Comparison of ENCODE assay signal across 2 cellular contexts in genomic region chr21:41520560-41521442, GRCh38.
A peak's percentile ranks its signal among the peaks of the same experiment; 100 is the strongest.
TF ChIP-seq lines count a peak whose summit lies in the region.

No MANE protein-coding gene starts in this region.

TF ChIP-seq in HEK293, 187 proteins besides CTCF, POLR2A, EP300 and RAD21 (continued from another document):
- TF ChIP-seq REPIN1 (tag by site-specific recombination; IDR thresholded peaks at IDR 0.05; ENCODE audit: low read depth), result no peak
- no peak for TF ChIP-seq ZFP69B (tag by site-specific recombination; IDR thresholded peaks at IDR 0.05)
- TF ChIP-seq ZNF585B (tag by site-specific recombination; IDR thresholded peaks at IDR 0.05), result peak; percentile 7; the same call in 1 of the 2 replicates
TF ChIP-seq in HEK293: peak in this region for 1.

TF ChIP-seq in GM12878, 131 proteins besides CTCF, POLR2A, EP300 and RAD21:
- TF ChIP-seq WRNIP1 (IDR thresholded peaks at IDR 0.05; ENCODE audit: borderline replicate concordance, low read depth, low read length) (no peak), KLF5 (IDR thresholded peaks at IDR 0.05; ENCODE audit: partially characterized antibody) (no peak), LARP7 (IDR thresholded peaks at IDR 0.05) (no peak), ATF7 (IDR thresholded peaks at IDR 0.05; ENCODE audit: low read depth) (no peak), MAX (IDR thresholded peaks at IDR 0.05; ENCODE audit: low read depth, low read length) (no peak), ATF3 (IDR thresholded peaks at IDR 0.05; ENCODE audit: borderline replicate concordance, extremely low read depth, low read depth, low read length) (no peak), SRF (IDR thresholded peaks at IDR 0.05; ENCODE audit: low read depth in 2 of 2, low read length in 2 of 2) (no peak), PRDM15 (CRISPR knock-in tag; IDR thresholded peaks at IDR 0.05) (no peak), TCF7 (IDR thresholded peaks at IDR 0.05; ENCODE audit: borderline replicate concordance) (no peak), MEF2B (IDR thresholded peaks at IDR 0.05; ENCODE audit: partially characterized antibody, poor library complexity, severe bottlenecking) (no peak), ZBTB40 (IDR thresholded peaks at IDR 0.05; ENCODE audit: borderline replicate concordance) (no peak), ZNF217 (IDR thresholded peaks at IDR 0.05) (no peak), SKIL (IDR thresholded peaks at IDR 0.05; ENCODE audit: low read depth, poor library complexity, severe bottlenecking) (no peak), CHD2 (IDR thresholded peaks at IDR 0.05; ENCODE audit: borderline replicate concordance, low read depth, low read length) (no peak), SIN3A (IDR thresholded peaks at IDR 0.05; ENCODE audit: low read depth, low read length) (no peak), GATAD2B (conservative IDR thresholded peaks at IDR 0.05; ENCODE audit: low read depth) (no peak), REST (IDR thresholded peaks at IDR 0.05; ENCODE audit: low read depth, low read length) (no peak), MYB (IDR thresholded peaks at IDR 0.05; ENCODE audit: borderline replicate concordance, low read depth, low read length) (no peak), ATF2 (IDR thresholded peaks at IDR 0.05; ENCODE audit: low read length) (no peak), RFX5 (IDR thresholded peaks at IDR 0.05; ENCODE audit: low read depth, low read length) (no peak)
